Comparison of ENCODE assay signal across 23 cellular contexts in genomic region chr1:59408608-59409007, GRCh38.
DNase-seq lines count a peak whose midpoint lies in the region; ATAC-seq and TF ChIP-seq lines count a peak whose summit lies in the region.
"Had no signal": no experiment of that assay in that cellular context is flagged by ENCODE, and none has a peak within 500 bp of the region (broad histone marks: within the 10 kb centered on the region; RNA-seq: fewer than 3 reads in every experiment).

No MANE protein-coding gene starts in this region.

- no peak for TF ChIP-seq CTCF in GM23338 (conservative IDR thresholded peaks at IDR 0.05; ENCODE audit: low read depth in 2 of 2)
- TF ChIP-seq CTCF in endodermal cell (conservative IDR thresholded peaks at IDR 0.05), result no peak
- no peak for TF ChIP-seq CTCF in smooth muscle cell (IDR thresholded peaks at IDR 0.05; ENCODE audit: borderline replicate concordance, insufficient read depth, poor library complexity, severe bottlenecking)

- ATAC-seq in GM23338, result no peak
- ATAC-seq: body of pancreas; natural killer cell treated with Interleukin-12 subunit alpha and Interleukin-12 subunit beta and Interleukin-15 and Interleukin-18, amount 100 ng/mL, for 72 hours; stimulated activated naive CD8-positive, alpha-beta T cell treated with anti-CD3 and anti-CD28 coated beads, Interleukin-15, Interleukin-2, amounts not matched to agents 100 U/mL and 50 U/mL, for 24 hours had no signal

- H3K4me2 ChIP-seq in GM23338 (no peak overlapping the region), mesenchymal stem cell (ENCODE audit: low read length, poor library complexity, severe bottlenecking) (no peak overlapping the region), smooth muscle cell (peak overlapping the region; percentile 50)
- H3K4me2 ChIP-seq: PC-9 had no signal

- H2BK12ac ChIP-seq in mesenchymal stem cell (ENCODE audit: low read length in 2 of 2), result no peak overlapping the region

- no peak overlapping the region for H3K9ac ChIP-seq in endodermal cell (ENCODE audit: extremely low read depth, low read length, poor library complexity, severe bottlenecking)
- H3K9ac ChIP-seq in mesenchymal stem cell (ENCODE audit: low read length), result peak overlapping the region; percentile 26
- peak overlapping the region; percentile 24 for H3K9ac ChIP-seq in smooth muscle cell (ENCODE audit: low read depth)

- H3K9me3 Mint-ChIP-seq in GM23338 (0 out of 3 replicates have a peak, but pooled peaks cover 4% of the 10 kb centered on the region), endodermal cell (peaks cover 16% of the 10 kb centered on the region), immature natural killer cell (no peaks in the 10 kb centered on the region)
- H3K9me3 Mint-ChIP-seq: natural killer cell treated with Interleukin-12 subunit alpha and Interleukin-12 subunit beta and Interleukin-15 and Interleukin-18, amount 100 ng/mL, for 72 hours had no signal

- H3K4ac ChIP-seq in mesenchymal stem cell (ENCODE audit: low read depth in 1 of 2, low read length in 2 of 2), result no peak overlapping the region

- no peak overlapping the region for H4K91ac ChIP-seq in mesenchymal stem cell (ENCODE audit: low read length)

- no peaks in the 10 kb centered on the region for H3K79me1 ChIP-seq in mesenchymal stem cell (replicated peaks; ENCODE audit: low read length, poor library complexity, severe bottlenecking)

- H3K23ac ChIP-seq in mesenchymal stem cell (ENCODE audit: low read length in 2 of 2), result no peak overlapping the region

- H3K4me3 Mint-ChIP-seq in GM23338 (no peak overlapping the region), endodermal cell (no peak overlapping the region), immature natural killer cell (no peak overlapping the region)
- H3K4me3 Mint-ChIP-seq: natural killer cell treated with Interleukin-12 subunit alpha and Interleukin-12 subunit beta and Interleukin-15 and Interleukin-18, amount 100 ng/mL, for 72 hours had no signal

- H3K9me3 ChIP-seq in endodermal cell (ENCODE audit: control insufficient read depth, low read length) (peaks cover 13% of the 10 kb centered on the region), mesenchymal stem cell (ENCODE audit: control insufficient read depth, low read length) (no peaks in the 10 kb centered on the region), smooth muscle cell (replicated peaks; ENCODE audit: low read depth) (no peaks in the 10 kb centered on the region)
- H3K9me3 ChIP-seq: body of pancreas, vagina had no signal

- H3K4me3 ChIP-seq in GM23338 (no peak overlapping the region), endodermal cell (ENCODE audit: low read length) (no peak overlapping the region), mesenchymal stem cell (ENCODE audit: insufficient read depth in 1 of 2, low read depth in 1 of 2, low read length in 2 of 2) (no peak overlapping the region), smooth muscle cell (no peak overlapping the region)
- H3K4me3 ChIP-seq: body of pancreas, PC-9, SK-N-MC, vagina had no signal

- H3K36me3 ChIP-seq in GM23338 (ENCODE audit: insufficient read depth), result no peaks in the 10 kb centered on the region
- no peaks in the 10 kb centered on the region for H3K36me3 ChIP-seq in endodermal cell (ENCODE audit: control insufficient read depth, insufficient read depth, low read length)
- no peaks in the 10 kb centered on the region for H3K36me3 ChIP-seq in mesenchymal stem cell (ENCODE audit: control insufficient read depth in 1 of 2, insufficient read depth in 2 of 2, low read depth in 1 of 2, low read length in 2 of 2)
- H3K36me3 ChIP-seq in smooth muscle cell (ENCODE audit: low read depth), result no peaks in the 10 kb centered on the region
- H3K36me3 ChIP-seq: vagina had no signal

- H2BK120ac ChIP-seq in mesenchymal stem cell (ENCODE audit: low read depth, low read length), result no peak overlapping the region

- peaks cover 17% of the 10 kb centered on the region for H3K4me1 Mint-ChIP-seq in GM23338
- peaks cover 10% of the 10 kb centered on the region for H3K4me1 Mint-ChIP-seq in endodermal cell
- no peaks in the 10 kb centered on the region for H3K4me1 Mint-ChIP-seq in immature natural killer cell

- H3K27ac ChIP-seq in GM23338 (ENCODE audit: low read depth), result no peak overlapping the region
- H3K27ac ChIP-seq in endodermal cell (ENCODE audit: low read depth, low read length), result peak overlapping the region; percentile 7
- H3K27ac ChIP-seq in mesenchymal stem cell (ENCODE audit: low read length, poor library complexity, severe bottlenecking), result no peak overlapping the region
- H3K27ac ChIP-seq in smooth muscle cell (ENCODE audit: low read depth), result peak overlapping the region; percentile 71
- H3K27ac ChIP-seq: body of pancreas, PC-9, SK-N-MC, vagina had no signal

- H3K4me1 ChIP-seq in GM23338 (ENCODE audit: insufficient read depth) (no peaks in the 10 kb centered on the region), endodermal cell (ENCODE audit: control insufficient read depth, insufficient read depth, low read length) (no peaks in the 10 kb centered on the region), mesenchymal stem cell (ENCODE audit: control insufficient read depth, insufficient read depth, low read depth, low read length) (no peaks in the 10 kb centered on the region), smooth muscle cell (ENCODE audit: low read depth) (peaks cover 15% of the 10 kb centered on the region)
- H3K4me1 ChIP-seq: body of pancreas, vagina had no signal

- H3F3A ChIP-seq in GM23338 (replicated peaks; ENCODE audit: low read depth) (no peaks in the 10 kb centered on the region), smooth muscle cell (ENCODE audit: low read depth) (peaks cover 3% of the 10 kb centered on the region)

- no peak overlapping the region for H3K14ac ChIP-seq in mesenchymal stem cell (ENCODE audit: low read length in 2 of 2)

- H3K36me3 Mint-ChIP-seq in GM23338 (ENCODE audit: low read depth), result 0 out of 3 replicates have a peak, but pooled peaks cover 2% of the 10 kb centered on the region
- H3K36me3 Mint-ChIP-seq in endodermal cell (ENCODE audit: low read depth), result peaks cover 3% of the 10 kb centered on the region
- no peaks in the 10 kb centered on the region for H3K36me3 Mint-ChIP-seq in immature natural killer cell
- H3K36me3 Mint-ChIP-seq: natural killer cell treated with Interleukin-12 subunit alpha and Interleukin-12 subunit beta and Interleukin-15 and Interleukin-18, amount 100 ng/mL, for 72 hours had no signal

- no peak overlapping the region for H2BK15ac ChIP-seq in mesenchymal stem cell (ENCODE audit: low read depth, poor library complexity, severe bottlenecking)

- peak overlapping the region; percentile 45; the same call in 1 of the 2 replicates for H3K27ac Mint-ChIP-seq in GM23338
- no peak overlapping the region for H3K27ac Mint-ChIP-seq in endodermal cell
- no peak overlapping the region for H3K27ac Mint-ChIP-seq in immature natural killer cell
- H3K27ac Mint-ChIP-seq: natural killer cell treated with Interleukin-12 subunit alpha and Interleukin-12 subunit beta and Interleukin-15 and Interleukin-18, amount 100 ng/mL, for 72 hours had no signal

- H4K8ac ChIP-seq in mesenchymal stem cell (ENCODE audit: low read length), result no peak overlapping the region

- H2BK5ac ChIP-seq in mesenchymal stem cell (ENCODE audit: low read depth, low read length, poor library complexity, severe bottlenecking), result no peak overlapping the region

- H3K27me3 ChIP-seq in GM23338 (ENCODE audit: insufficient read depth), result no peaks in the 10 kb centered on the region
- H3K27me3 ChIP-seq in endodermal cell (ENCODE audit: control insufficient read depth, insufficient read depth, low read length, poor library complexity, severe bottlenecking), result no peaks in the 10 kb centered on the region
- no peaks in the 10 kb centered on the region for H3K27me3 ChIP-seq in mesenchymal stem cell (ENCODE audit: control insufficient read depth in 1 of 2, insufficient read depth in 1 of 2, low read length in 2 of 2)
- H3K27me3 ChIP-seq in smooth muscle cell (ENCODE audit: low read depth), result no peaks in the 10 kb centered on the region
- H3K27me3 ChIP-seq: body of pancreas, vagina had no signal

- H2AFZ ChIP-seq in GM23338, result no peak overlapping the region
- H2AFZ ChIP-seq in mesenchymal stem cell (ENCODE audit: low read depth, low read length), result no peak overlapping the region
- H2AFZ ChIP-seq in smooth muscle cell (ENCODE audit: low read depth), result peak overlapping the region; percentile 66
- H2AFZ ChIP-seq: PC-9 had no signal

- peaks cover 5% of the 10 kb centered on the region; the same call in 1 of the 2 replicates for H3K9me2 ChIP-seq in GM23338 (ENCODE audit: insufficient read depth)

- H2AK5ac ChIP-seq in mesenchymal stem cell (ENCODE audit: low read length, severe bottlenecking), result no peak overlapping the region

- 65 to 91% methylated on average over 3 to 4 of the region's 4 CpGs for WGBS in endodermal cell (ENCODE audit: insufficient coverage in 1 of 2, insufficient read length in 1 of 2), 2 experiments
- 67% methylated on average over 4 of the region's 4 CpGs for WGBS in mesenchymal stem cell
- WGBS in smooth muscle cell (ENCODE audit: low lambda C conversion rate), result 7% methylated on average over 4 of the region's 4 CpGs

- peaks cover 4% of the 10 kb centered on the region for H3K27me3 Mint-ChIP-seq in GM23338 (ENCODE audit: insufficient read depth, low read depth, poor library complexity)
- no peaks in the 10 kb centered on the region for H3K27me3 Mint-ChIP-seq in endodermal cell (ENCODE audit: insufficient read depth)
- no peaks in the 10 kb centered on the region for H3K27me3 Mint-ChIP-seq in immature natural killer cell (ENCODE audit: low read depth in 3 of 3)
- H3K27me3 Mint-ChIP-seq: natural killer cell treated with Interleukin-12 subunit alpha and Interleukin-12 subunit beta and Interleukin-15 and Interleukin-18, amount 100 ng/mL, for 72 hours had no signal

- H3K79me2 ChIP-seq in GM23338 (replicated peaks; ENCODE audit: insufficient read depth), result no peaks in the 10 kb centered on the region
- H3K79me2 ChIP-seq in smooth muscle cell (ENCODE audit: low read depth), result no peaks in the 10 kb centered on the region

- H3K18ac ChIP-seq in mesenchymal stem cell (ENCODE audit: low read depth in 1 of 2, low read length in 2 of 2), result no peak overlapping the region

- DNase-seq in GM23338 (ENCODE audit: low spot score) (no peak), endodermal cell (no peak), mesenchymal stem cell (no peak), smooth muscle cell (lab: John Stamatoyannopoulos, UW; ENCODE audit: unreplicated experiment) (no peak), SW 1271 (lab: John Stamatoyannopoulos, UW) (no peak), immature natural killer cell (no peak), SIG-M5 treated with dmso at 0.1 percent for 504 hours (lab: John Stamatoyannopoulos, UW; ENCODE audit: unreplicated experiment) (no peak)
- no peak for DNase-seq in stimulated activated CD4-positive, alpha-beta T cell treated with anti-CD3 and anti-CD28 coated beads, Interleukin-2, amount 100 ng/mL, for 24 hours
- DNase-seq: activated CD8-positive, alpha-beta memory T cell treated with anti-CD3 and anti-CD28 coated beads, Interleukin-2, amount 50 U/mL, for 4 hours; activated gamma-delta T cell; AML-193; body of pancreas; cortex of kidney; NCI-H1436; NCI-H2171 treated with DMSO at 0.1 percent for 48 hours; NCI-H774; PC-9; stimulated activated CD4-positive, alpha-beta T cell treated with anti-CD3 and anti-CD28 coated beads, Interleukin-15, amount 100 ng/mL, for 24 hours; stimulated activated naive CD8-positive, alpha-beta T cell treated with anti-CD3 and anti-CD28 coated beads, Interleukin-15, Interleukin-2, amounts not matched to agents 100 U/mL and 50 U/mL, for 24 hours; T-helper 9 cell had no signal

- H4K20me1 ChIP-seq in GM23338 (replicated peaks; ENCODE audit: insufficient read depth) (no peaks in the 10 kb centered on the region), smooth muscle cell (ENCODE audit: low read depth) (no peaks in the 10 kb centered on the region)

Comparison
In these comparisons a context has a peak if more than half of its experiments do, and no peak if none do; other contexts are left out.
1. H3K27ac ChIP-seq: peak in endodermal cell (single experiment) and smooth muscle cell (single experiment); none in GM23338 (single experiment) and mesenchymal stem cell (single experiment).